ENCODE assay signal across 31 cellular contexts in genomic region chr7:144004703-144005102, GRCh38. TPM values are rescaled to one million over a fixed set of nuclear protein-coding genes. Genes with fewer than 3 reads are reported as not detected.
A peak's percentile ranks its signal among the peaks of the same experiment; 100 is the strongest.
DNase-seq lines count a peak whose midpoint lies in the region; ATAC-seq, FAIRE-seq and TF ChIP-seq lines count a peak whose summit lies in the region.
"Had no signal": no experiment of that assay in that cellular context is flagged by ENCODE, and none has a peak within 500 bp of the region (broad histone marks: within the 10 kb centered on the region; RNA-seq: fewer than 3 reads in every experiment).

No MANE protein-coding gene starts in this region.

- H2AFZ ChIP-seq in HepG2 (ENCODE audit: low read length) (no peak overlapping the region), K562 (ENCODE audit: low read depth, low read length) (no peak overlapping the region)

- TF ChIP-seq RAD21 in HepG2 (CRISPR knock-in tag; IDR thresholded peaks at IDR 0.05) = no peak
- TF ChIP-seq RAD21 in K562 (CRISPR knock-in tag; conservative IDR thresholded peaks at IDR 0.05 in 1 of 2, IDR thresholded peaks at IDR 0.05 in 1 of 2) = no peak

- H3K4me3 ChIP-seq in HepG2 (replicated peaks in 1 of 3; ENCODE audit: insufficient read depth in 1 of 3, low read depth in 2 of 3, low read length in 3 of 3) = no peak overlapping the region
- H3K4me3 ChIP-seq in right lobe of liver = no peak overlapping the region
- H3K4me3 ChIP-seq in K562 = no peak overlapping the region
- no peak overlapping the region for H3K4me3 ChIP-seq in small intestine (ENCODE audit: low read depth in 1 of 2, low read length in 2 of 2)
- H3K4me3 ChIP-seq: BLaER1, GM12878 had no signal

- H4K20me1 ChIP-seq in HepG2 (ENCODE audit: insufficient read depth, low read length) = no peaks in the 10 kb centered on the region
- H4K20me1 ChIP-seq in K562 (replicated peaks; ENCODE audit: control insufficient read depth, insufficient read depth, low read length) = no peaks in the 10 kb centered on the region
- H4K20me1 ChIP-seq: BLaER1 had no signal

- peaks cover 10% of the 10 kb centered on the region; the same call in 1 of the 2 replicates for H3K9me3 ChIP-seq in HepG2 (ENCODE audit: low read length)
- H3K9me3 ChIP-seq in right lobe of liver = no peaks in the 10 kb centered on the region
- no peaks in the 10 kb centered on the region; the same call in 1 of the 2 replicates for H3K9me3 ChIP-seq in K562 (replicated peaks; ENCODE audit: control insufficient read depth, insufficient read depth, low read depth, low read length)
- H3K9me3 ChIP-seq in small intestine (ENCODE audit: control insufficient read depth, low read depth) = no peaks in the 10 kb centered on the region
- H3K9me3 ChIP-seq: BE2C had no signal

- FAIRE-seq in HepG2 (lab: Jason Lieb, UNC) (no peak), K562 (lab: Jason Lieb, UNC) (no peak), small intestine (lab: Jason Lieb, UNC) (no peak)
- FAIRE-seq: A204.1, GM12878, GM12892, GM18507 had no signal

- no peak for DNase-seq in HepG2 (ENCODE audit: low spot score)
- DNase-seq in right lobe of liver = no peak
- DNase-seq in K562 (ENCODE audit: extremely low read depth in 1 of 4, low spot score in 3 of 4) = no peak
- DNase-seq in small intestine = peak; percentile 30
- DNase-seq: 8988T; ACHN; BE2C; C1 segment of cervical spinal cord; CD4-positive, alpha-beta memory T cell; CD4-positive, CD25-positive, alpha-beta regulatory T cell; CD8-positive, alpha-beta memory T cell; COR-L47; DMS 273 treated with DMSO at 0.1 percent for 48 hours; DMS153; DMS53; DMS79; DND-41; EL; GDM1 had no signal

- no peak overlapping the region for H3K4me2 ChIP-seq in HepG2 (ENCODE audit: low read depth, low read length)
- no peak overlapping the region for H3K4me2 ChIP-seq in K562 (ENCODE audit: insufficient read depth, low read length)
- H3K4me2 ChIP-seq: BLaER1 had no signal

- ATAC-seq in HepG2 (no peak), right lobe of liver (no peak), K562 (no peak), GM19452 (IDR thresholded peaks at IDR 0.05; ENCODE audit: unreplicated experiment) (no peak), HG03175 (IDR thresholded peaks at IDR 0.05; ENCODE audit: unreplicated experiment) (no peak)
- ATAC-seq: GM12878 had no signal

- BruUV-seq in HepG2 (replicated peaks; lab: Mats Ljungman, UMichigan) = no TSS peak
- BruUV-seq in K562 (replicated peaks; lab: Mats Ljungman, UMichigan) = no TSS peak

- no peak for TF ChIP-seq EP300 in HepG2 (IDR thresholded peaks at IDR 0.05; ENCODE audit: low read depth in 2 of 2, low read length in 2 of 2)
- TF ChIP-seq EP300 in HepG2 (CRISPR knock-in tag; IDR thresholded peaks at IDR 0.05; ENCODE audit: borderline replicate concordance) = no peak
- TF ChIP-seq EP300 in K562 (IDR thresholded peaks at IDR 0.05; ENCODE audit: low read length) = no peak

- H3K27ac ChIP-seq in HepG2 (ENCODE audit: extremely low read length, insufficient read depth, low read length) (no peak overlapping the region), right lobe of liver (no peak overlapping the region), K562 (ENCODE audit: extremely low read depth, low read depth, low read length) (no peak overlapping the region), small intestine (ENCODE audit: low read depth in 1 of 2, low read length in 1 of 2) (no peak overlapping the region)
- H3K27ac ChIP-seq: BLaER1 had no signal

- POLR2A ChIA-PET in HepG2 (lab: Yijun Ruan, JAX) (no interaction called here), K562 (lab: Yijun Ruan, JAX) (no interaction called here)

- no peaks in the 10 kb centered on the region for H3K9me1 ChIP-seq in K562 (ENCODE audit: control insufficient read depth, insufficient read depth, low read length)

- TF ChIP-seq CTCF in HepG2 (CRISPR knock-in tag; IDR thresholded peaks at IDR 0.05) = no peak
- TF ChIP-seq CTCF in right lobe of liver (IDR thresholded peaks at IDR 0.05) = no peak
- TF ChIP-seq CTCF in K562 (IDR thresholded peaks at IDR 0.05 in 2 of 3, conservative IDR thresholded peaks at IDR 0.05 in 1 of 3; ENCODE audit: insufficient read depth in 2 of 3, low read depth in 1 of 3, low read length in 3 of 3) = no peak

- WGBS in HepG2 (ENCODE audit: low lambda C conversion rate) = 47% methylated on average over 5 of the region's 5 CpGs
- WGBS in right lobe of liver (ENCODE audit: insufficient coverage, low coverage, low lambda C conversion rate, missing lambda C conversion rate) = 64% methylated on average over 5 of the region's 5 CpGs
- under 1% methylated on average over 5 of the region's 5 CpGs for WGBS in K562 (ENCODE audit: insufficient coverage, low coverage, missing lambda C conversion rate)
- 65 to 72% (median 68%) methylated on average over 5 of the region's 5 CpGs for WGBS in small intestine, 3 donors

- CTCF ChIA-PET in HepG2 (lab: Yijun Ruan, JAX; ENCODE audit: low intra/inter-chr PET ratio, low total read pairs) = no interaction called here
- CTCF ChIA-PET in K562 (lab: Yijun Ruan, JAX; ENCODE audit: low intra/inter-chr PET ratio) = no interaction called here

- H3K36me3 ChIP-seq in HepG2 (replicated peaks in 1 of 2; ENCODE audit: control insufficient read depth in 1 of 2, insufficient read depth in 2 of 2, low read length in 2 of 2) = no peaks in the 10 kb centered on the region
- H3K36me3 ChIP-seq in right lobe of liver = no peaks in the 10 kb centered on the region
- H3K36me3 ChIP-seq in K562 (ENCODE audit: control insufficient read depth, insufficient read depth, low read length) = no peaks in the 10 kb centered on the region
- H3K36me3 ChIP-seq in small intestine (ENCODE audit: control insufficient read depth in 2 of 2, insufficient read depth in 2 of 2, low read length in 2 of 2) = no peaks in the 10 kb centered on the region
- H3K36me3 ChIP-seq: BE2C, BLaER1 had no signal

- H3K27me3 ChIP-seq in HepG2 (ENCODE audit: control insufficient read depth in 1 of 2, insufficient read depth in 2 of 2, low read length in 2 of 2) = no peaks in the 10 kb centered on the region
- no peaks in the 10 kb centered on the region for H3K27me3 ChIP-seq in right lobe of liver
- peaks cover 0 to 5% of the 10 kb centered on the region in 2 experiments; a peak in 1 of 5 replicates for H3K27me3 ChIP-seq in K562 (ENCODE audit: control insufficient read depth in 2 of 2, insufficient read depth in 2 of 2, low read length in 2 of 2)
- H3K27me3 ChIP-seq in small intestine (ENCODE audit: control insufficient read depth in 2 of 2, insufficient read depth in 2 of 2, low read length in 2 of 2) = no peaks in the 10 kb centered on the region
- H3K27me3 ChIP-seq: BE2C, BLaER1 had no signal

- in situ Hi-C loops in HepG2 (cut with HindIII; ENCODE audit: extremely low pct_ligation_motif_present, low pct_unique_long_range_greater_than_20kb) = no loop called here
- in situ Hi-C loops in K562 (cut with MboI) = no loop called here

- TF ChIP-seq POLR2A in HepG2 (IDR thresholded peaks at IDR 0.05; ENCODE audit: insufficient read depth in 1 of 2, low read depth in 2 of 2, low read length in 2 of 2) = no peak
- no peak for TF ChIP-seq POLR2A in right lobe of liver (IDR thresholded peaks at IDR 0.05)
- TF ChIP-seq POLR2A in K562 (conservative IDR thresholded peaks at IDR 0.05) = no peak

- intact Hi-C loops in HepG2 (cut with micrococcal nuclease; ENCODE audit: unreplicated experiment) (no loop called here), right lobe of liver (cut with DNase I) (no loop called here), K562 (cut with micrococcal nuclease) (no loop called here)

- no peaks in the 10 kb centered on the region for H3K4me1 ChIP-seq in HepG2 (ENCODE audit: insufficient read depth, low read length)
- no peaks in the 10 kb centered on the region for H3K4me1 ChIP-seq in right lobe of liver
- H3K4me1 ChIP-seq in K562 (replicated peaks in 1 of 2; ENCODE audit: control insufficient read depth in 2 of 2, insufficient read depth in 2 of 2, low read length in 2 of 2) = no peaks in the 10 kb centered on the region
- H3K4me1 ChIP-seq in small intestine (ENCODE audit: control insufficient read depth in 2 of 2, insufficient read depth in 1 of 2, low read depth in 1 of 2, low read length in 1 of 2) = no peaks in the 10 kb centered on the region
- H3K4me1 ChIP-seq: BE2C, BLaER1 had no signal

- no peak overlapping the region for H3K9ac ChIP-seq in HepG2 (ENCODE audit: insufficient read depth, low read depth, low read length)
- H3K9ac ChIP-seq in K562 (ENCODE audit: insufficient read depth in 1 of 2, low read depth in 2 of 2, low read length in 2 of 2) = no peak overlapping the region
- H3K9ac ChIP-seq: BLaER1 had no signal

- H3K79me2 ChIP-seq in HepG2 (ENCODE audit: insufficient read depth, low read length) (no peaks in the 10 kb centered on the region), K562 (ENCODE audit: control insufficient read depth, insufficient read depth, low read length) (no peaks in the 10 kb centered on the region)

RNA-seq across cellular contexts. Expression of gene OR6B1, which starts 4.6 kb away (rescaled TPM):
- total RNA-seq in HepG2 (2016; rRNA removed; fragmentation: Illumina TruSeq; extraction: Trizol) (not detected in 2 replicates), right lobe of liver (not detected), K562 (2014; rRNA removed) (not detected in 2 replicates), K562 (2014; rRNA removed; fragmentation: Illumina TruSeq; extraction: Trizol) (not detected in 2 replicates), K562 (2015; rRNA removed; fragmentation: Illumina TruSeq; extraction: Trizol) (not detected in 2 replicates), K562 (2021) (not detected in 2 replicates)
- total RNA-seq in HepG2 (2016; cell fraction: cytosol; rRNA removed; fragmentation: Illumina TruSeq; extraction: Trizol; ENCODE audit: low read depth) = not detected in 2 replicates
- total RNA-seq in HepG2 (2016; cell fraction: insoluble cytoplasmic fraction; rRNA removed; fragmentation: Illumina TruSeq; extraction: Trizol) = 0.03 and 0.06 TPM in 2 replicates
- total RNA-seq in HepG2 (2016; cell fraction: membrane; rRNA removed; fragmentation: Illumina TruSeq; extraction: Trizol) = not detected in 2 replicates
- total RNA-seq in HepG2 (2016; cell fraction: nucleus; rRNA removed; fragmentation: Illumina TruSeq; extraction: Trizol) = 0.16 and 0.22 TPM in 2 replicates
- polyA plus RNA-seq in HepG2 (2011; rRNA removed) (0.18 TPM in 2 replicates), K562 (2011; rRNA removed) (not detected in 2 replicates), K562 (2014; fragmentation: Illumina TruSeq; extraction: Trizol) (not detected in 2 replicates), K562 (2014; fragmentation: Nextera tagmentation; extraction: Ambion mirVana) (not detected), K562 (2014; rRNA removed) (not detected in 2 replicates), small intestine (not detected)
- 0.11 and 0.12 TPM in 2 replicates for polyA plus RNA-seq in HepG2 (2011; cell fraction: cytosol; rRNA removed)
- 0.71 and 0.73 TPM in 2 replicates for polyA plus RNA-seq in HepG2 (2011; cell fraction: nucleus; rRNA removed)
- polyA plus RNA-seq in HepG2 (2012) = 0.08 TPM in 1 of 2 replicates, not detected in the other
- polyA plus RNA-seq in HepG2 (2016; cell fraction: cytosol; fragmentation: Illumina TruSeq; extraction: Trizol; ENCODE audit: low read depth) = not detected in 2 replicates
- polyA plus RNA-seq in HepG2 (2016; cell fraction: insoluble cytoplasmic fraction; fragmentation: Illumina TruSeq; extraction: Trizol; ENCODE audit: low read depth) = 0.04 TPM in 1 of 2 replicates, not detected in the other
- not detected in 2 replicates for polyA plus RNA-seq in HepG2 (2016; cell fraction: membrane; fragmentation: Illumina TruSeq; extraction: Trizol; ENCODE audit: low read depth)
- polyA plus RNA-seq in HepG2 (2016; cell fraction: nucleus; fragmentation: Illumina TruSeq; extraction: Trizol; ENCODE audit: insufficient read depth, low read depth) = 0.33 TPM in 2 replicates
- 2.2 TPM in 1 of 2 replicates, not detected in the other for polyA minus RNA-seq in HepG2 (2011; rRNA and poly(A)+ RNA removed; ENCODE audit: low replicate concordance)
- not detected in 2 replicates for polyA minus RNA-seq in HepG2 (2011; cell fraction: cytosol; rRNA and poly(A)+ RNA removed)
- polyA minus RNA-seq in HepG2 (2011; cell fraction: nucleus; rRNA and poly(A)+ RNA removed) = 1.0 and 1.2 TPM in 2 replicates
- total RNA-seq in K562 (2011; cell fraction: chromatin; rRNA removed; ENCODE audit: low replicate concordance) = not detected in 2 replicates
- total RNA-seq in K562 (2011; cell fraction: nucleolus; rRNA removed) = not detected in 2 replicates
- not detected in 2 replicates for total RNA-seq in K562 (2011; cell fraction: nucleoplasm; rRNA removed)
- polyA plus RNA-seq in K562 (2011; cell fraction: cytosol; rRNA removed) = not detected in 2 replicates
- polyA plus RNA-seq in K562 (2011; cell fraction: nucleus; rRNA removed) = not detected in 2 replicates
- polyA plus RNA-seq in K562 (2012) = not detected in 2 replicates
- not detected in 2 replicates for polyA minus RNA-seq in K562 (2011; rRNA and poly(A)+ RNA removed)
- polyA minus RNA-seq in K562 (2011; cell fraction: cytosol; rRNA and poly(A)+ RNA removed) = not detected in 2 replicates
- polyA minus RNA-seq in K562 (2011; cell fraction: nucleus; rRNA and poly(A)+ RNA removed) = not detected in 2 replicates
- total RNA-seq: A673; CD4-positive, alpha-beta memory T cell; CD4-positive, CD25-positive, alpha-beta regulatory T cell; CD8-positive, alpha-beta memory T cell; Daoy; G401; GM12878 had no signal
- polyA plus RNA-seq: AG04450; CD14-positive monocyte; CD4-positive, alpha-beta memory T cell; CD4-positive, CD25-positive, alpha-beta regulatory T cell; CD8-positive, alpha-beta memory T cell; GM12878 had no signal

RNA-seq across cellular contexts. Expression of gene OR2A5, which starts 44.0 kb away (rescaled TPM):
- not detected in 2 replicates for total RNA-seq in HepG2 (2016; rRNA removed; fragmentation: Illumina TruSeq; extraction: Trizol)
- total RNA-seq in HepG2 (2016; cell fraction: cytosol; rRNA removed; fragmentation: Illumina TruSeq; extraction: Trizol; ENCODE audit: low read depth) = not detected in 2 replicates
- total RNA-seq in HepG2 (2016; cell fraction: insoluble cytoplasmic fraction; rRNA removed; fragmentation: Illumina TruSeq; extraction: Trizol) = not detected in 2 replicates
- not detected in 2 replicates for total RNA-seq in HepG2 (2016; cell fraction: membrane; rRNA removed; fragmentation: Illumina TruSeq; extraction: Trizol)
- total RNA-seq in HepG2 (2016; cell fraction: nucleus; rRNA removed; fragmentation: Illumina TruSeq; extraction: Trizol) = 0.06 TPM in 1 of 2 replicates, not detected in the other
- polyA plus RNA-seq in HepG2 (2011; rRNA removed) = not detected in 2 replicates
- polyA plus RNA-seq in HepG2 (2011; cell fraction: cytosol; rRNA removed) = not detected in 2 replicates
- polyA plus RNA-seq in HepG2 (2011; cell fraction: nucleus; rRNA removed) = 0.05 TPM in 1 of 2 replicates, not detected in the other
- 0.05 TPM in 1 of 2 replicates, not detected in the other for polyA plus RNA-seq in HepG2 (2012)
- polyA plus RNA-seq in HepG2 (2016; cell fraction: cytosol; fragmentation: Illumina TruSeq; extraction: Trizol; ENCODE audit: low read depth) = not detected in 2 replicates
- not detected in 2 replicates for polyA plus RNA-seq in HepG2 (2016; cell fraction: insoluble cytoplasmic fraction; fragmentation: Illumina TruSeq; extraction: Trizol; ENCODE audit: low read depth)
- not detected in 2 replicates for polyA plus RNA-seq in HepG2 (2016; cell fraction: membrane; fragmentation: Illumina TruSeq; extraction: Trizol; ENCODE audit: low read depth)
- polyA plus RNA-seq in HepG2 (2016; cell fraction: nucleus; fragmentation: Illumina TruSeq; extraction: Trizol; ENCODE audit: insufficient read depth, low read depth) = not detected in 2 replicates
- not detected in 2 replicates for polyA minus RNA-seq in HepG2 (2011; rRNA and poly(A)+ RNA removed; ENCODE audit: low replicate concordance)
- polyA minus RNA-seq in HepG2 (2011; cell fraction: cytosol; rRNA and poly(A)+ RNA removed) = not detected in 2 replicates
- polyA minus RNA-seq in HepG2 (2011; cell fraction: nucleus; rRNA and poly(A)+ RNA removed) = 0.12 and 0.13 TPM in 2 replicates
- total RNA-seq in right lobe of liver = not detected
- not detected in 2 replicates for total RNA-seq in K562 (2011; cell fraction: chromatin; rRNA removed; ENCODE audit: low replicate concordance)
- total RNA-seq in K562 (2011; cell fraction: nucleolus; rRNA removed) = not detected in 2 replicates
- total RNA-seq in K562 (2011; cell fraction: nucleoplasm; rRNA removed) = not detected in 2 replicates
- total RNA-seq in K562 (2014; rRNA removed) = not detected in 2 replicates
- total RNA-seq in K562 (2014; rRNA removed; fragmentation: Illumina TruSeq; extraction: Trizol) = not detected in 2 replicates
- total RNA-seq in K562 (2015; rRNA removed; fragmentation: Illumina TruSeq; extraction: Trizol) = not detected in 2 replicates
- not detected in 2 replicates for total RNA-seq in K562 (2021)
- not detected in 2 replicates for polyA plus RNA-seq in K562 (2011; rRNA removed)
- not detected in 2 replicates for polyA plus RNA-seq in K562 (2011; cell fraction: cytosol; rRNA removed)
- polyA plus RNA-seq in K562 (2011; cell fraction: nucleus; rRNA removed) = not detected in 2 replicates
- polyA plus RNA-seq in K562 (2012) = 0.01 TPM in 1 of 2 replicates, not detected in the other
- not detected in 2 replicates for polyA plus RNA-seq in K562 (2014; fragmentation: Illumina TruSeq; extraction: Trizol)
- not detected for polyA plus RNA-seq in K562 (2014; fragmentation: Nextera tagmentation; extraction: Ambion mirVana)
- polyA plus RNA-seq in K562 (2014; rRNA removed) = not detected in 2 replicates
- polyA minus RNA-seq in K562 (2011; rRNA and poly(A)+ RNA removed) = not detected in 2 replicates
- polyA minus RNA-seq in K562 (2011; cell fraction: cytosol; rRNA and poly(A)+ RNA removed) = not detected in 2 replicates
- not detected in 2 replicates for polyA minus RNA-seq in K562 (2011; cell fraction: nucleus; rRNA and poly(A)+ RNA removed)
- polyA plus RNA-seq in small intestine = not detected
- total RNA-seq: A673; CD4-positive, alpha-beta memory T cell; CD4-positive, CD25-positive, alpha-beta regulatory T cell; CD8-positive, alpha-beta memory T cell; Daoy; G401; GM12878 had no signal
- polyA plus RNA-seq: AG04450; CD14-positive monocyte; CD4-positive, alpha-beta memory T cell; CD4-positive, CD25-positive, alpha-beta regulatory T cell; CD8-positive, alpha-beta memory T cell had no signal

RNA-seq across cellular contexts. Expression of gene OR2F1, which starts 50.1 kb away (rescaled TPM):
- total RNA-seq in HepG2 (2016; rRNA removed; fragmentation: Illumina TruSeq; extraction: Trizol) = 0.90 and 1.5 TPM in 2 replicates
- 0.40 and 0.88 TPM in 2 replicates for total RNA-seq in HepG2 (2016; cell fraction: cytosol; rRNA removed; fragmentation: Illumina TruSeq; extraction: Trizol; ENCODE audit: low read depth)
- total RNA-seq in HepG2 (2016; cell fraction: insoluble cytoplasmic fraction; rRNA removed; fragmentation: Illumina TruSeq; extraction: Trizol) = 1.4 TPM in 2 replicates
- 0.65 and 0.79 TPM in 2 replicates for total RNA-seq in HepG2 (2016; cell fraction: membrane; rRNA removed; fragmentation: Illumina TruSeq; extraction: Trizol)
- total RNA-seq in HepG2 (2016; cell fraction: nucleus; rRNA removed; fragmentation: Illumina TruSeq; extraction: Trizol) = 3.2 and 3.8 TPM in 2 replicates
- polyA plus RNA-seq in HepG2 (2011; rRNA removed) = 0.35 and 0.36 TPM in 2 replicates
- polyA plus RNA-seq in HepG2 (2011; cell fraction: cytosol; rRNA removed) = 0.16 and 0.51 TPM in 2 replicates
- polyA plus RNA-seq in HepG2 (2011; cell fraction: nucleus; rRNA removed) = 0.45 and 0.62 TPM in 2 replicates
- 2.4 TPM in 1 of 2 replicates, not detected in the other for polyA plus RNA-seq in HepG2 (2012)
- polyA plus RNA-seq in HepG2 (2016; cell fraction: cytosol; fragmentation: Illumina TruSeq; extraction: Trizol; ENCODE audit: low read depth) = 0.49 and 0.78 TPM in 2 replicates
- 0.47 and 0.98 TPM in 2 replicates for polyA plus RNA-seq in HepG2 (2016; cell fraction: insoluble cytoplasmic fraction; fragmentation: Illumina TruSeq; extraction: Trizol; ENCODE audit: low read depth)
- 0.63 and 1.0 TPM in 2 replicates for polyA plus RNA-seq in HepG2 (2016; cell fraction: membrane; fragmentation: Illumina TruSeq; extraction: Trizol; ENCODE audit: low read depth)
- polyA plus RNA-seq in HepG2 (2016; cell fraction: nucleus; fragmentation: Illumina TruSeq; extraction: Trizol; ENCODE audit: insufficient read depth, low read depth) = 1.4 and 2.3 TPM in 2 replicates
- polyA minus RNA-seq in HepG2 (2011; rRNA and poly(A)+ RNA removed; ENCODE audit: low replicate concordance) = 4.0 TPM in 1 of 2 replicates, not detected in the other
- polyA minus RNA-seq in HepG2 (2011; cell fraction: cytosol; rRNA and poly(A)+ RNA removed) = not detected in 2 replicates
- polyA minus RNA-seq in HepG2 (2011; cell fraction: nucleus; rRNA and poly(A)+ RNA removed) = 4.9 and 7.5 TPM in 2 replicates
- not detected for total RNA-seq in right lobe of liver
- total RNA-seq in K562 (2011; cell fraction: chromatin; rRNA removed; ENCODE audit: low replicate concordance) = not detected in 2 replicates
- total RNA-seq in K562 (2011; cell fraction: nucleolus; rRNA removed) = not detected in 2 replicates
- total RNA-seq in K562 (2011; cell fraction: nucleoplasm; rRNA removed) = not detected in 2 replicates
- total RNA-seq in K562 (2014; rRNA removed) = not detected in 2 replicates
- total RNA-seq in K562 (2014; rRNA removed; fragmentation: Illumina TruSeq; extraction: Trizol) = not detected in 2 replicates
- not detected in 2 replicates for total RNA-seq in K562 (2015; rRNA removed; fragmentation: Illumina TruSeq; extraction: Trizol)
- not detected in 2 replicates for total RNA-seq in K562 (2021)
- polyA plus RNA-seq in K562 (2011; rRNA removed) = not detected in 2 replicates
- polyA plus RNA-seq in K562 (2011; cell fraction: cytosol; rRNA removed) = not detected in 2 replicates
- polyA plus RNA-seq in K562 (2011; cell fraction: nucleus; rRNA removed) = not detected in 2 replicates
- polyA plus RNA-seq in K562 (2012) = not detected in 2 replicates
- not detected in 2 replicates for polyA plus RNA-seq in K562 (2014; fragmentation: Illumina TruSeq; extraction: Trizol)
- not detected for polyA plus RNA-seq in K562 (2014; fragmentation: Nextera tagmentation; extraction: Ambion mirVana)
- not detected in 2 replicates for polyA plus RNA-seq in K562 (2014; rRNA removed)
- not detected in 2 replicates for polyA minus RNA-seq in K562 (2011; rRNA and poly(A)+ RNA removed)
- polyA minus RNA-seq in K562 (2011; cell fraction: cytosol; rRNA and poly(A)+ RNA removed) = not detected in 2 replicates
- polyA minus RNA-seq in K562 (2011; cell fraction: nucleus; rRNA and poly(A)+ RNA removed) = not detected in 2 replicates
- not detected for polyA plus RNA-seq in small intestine
- total RNA-seq: A673; CD4-positive, alpha-beta memory T cell; CD4-positive, CD25-positive, alpha-beta regulatory T cell; CD8-positive, alpha-beta memory T cell; Daoy; G401; GM12878 had no signal
- polyA plus RNA-seq: AG04450; CD14-positive monocyte; CD4-positive, alpha-beta memory T cell; CD4-positive, CD25-positive, alpha-beta regulatory T cell; CD8-positive, alpha-beta memory T cell; GM12878 had no signal

Comparison
In these comparisons a context has a peak if more than half of its experiments do, and no peak if none do; other contexts are left out.
1. Of the 241 proteins assayed by ChIP-seq in both HepG2 and K562: peak only in HepG2: none; only in K562: NFIC; in both: none; in neither: 240.